24 cellular contexts compared by ENCODE assay signal in genomic region chr9:115086886-115087285, GRCh38.
"Had no signal": no experiment of that assay in that cellular context is flagged by ENCODE, and none has a peak within 500 bp of the region (broad histone marks: within the 10 kb centered on the region; RNA-seq: fewer than 3 reads in every experiment).

No MANE protein-coding gene starts in this region.

- DNase-seq: activated CD4-positive, alpha-beta T cell treated with anti-CD3 and anti-CD28 coated beads for 4 hours; activated CD4-positive, alpha-beta T cell treated with anti-CD3 and anti-CD28 coated beads, Interleukin-2, amount 50 U/mL, for 4 hours; activated CD8-positive, alpha-beta memory T cell treated with anti-CD3 and anti-CD28 coated beads for 24 hours; activated effector memory CD4-positive, alpha-beta T cell treated with Interleukin-2 at 50 U/mL for 16 hours; activated naive CD4-positive, alpha-beta T cell treated with Interleukin-2 at 50 U/mL for 16 hours; amniotic stem cell; brain microvascular endothelial cell; central memory CD4-positive, alpha-beta T cell; endodermal cell; glutamatergic neuron; left ventricle myocardium inferior; pancreas; psoas muscle; spleen; stimulated activated naive CD4-positive, alpha-beta T cell treated with Interleukin-2 at 50 U/mL for 16 hours; transverse colon had no signal

- H3K36me3 ChIP-seq: brain microvascular endothelial cell, left ventricle myocardium inferior, pancreas, right atrium auricular region, transverse colon had no signal

- H3K4me1 ChIP-seq: left ventricle myocardium inferior, pancreas, psoas muscle, right atrium auricular region, spleen, transverse colon had no signal

- H3K4me3 ChIP-seq: esophagus muscularis mucosa, left ventricle myocardium inferior, lung, pancreas, psoas muscle, right atrium auricular region, spleen, transverse colon had no signal

- H3K27ac ChIP-seq: brain microvascular endothelial cell, esophagus muscularis mucosa, left ventricle myocardium inferior, pancreas, psoas muscle, right atrium auricular region, spleen, VCaP had no signal

- H3K27me3 ChIP-seq: brain microvascular endothelial cell, esophagus muscularis mucosa, pancreas, right atrium auricular region, spleen, transverse colon had no signal

- H3K9me3 ChIP-seq: esophagus muscularis mucosa, left ventricle myocardium inferior, pancreas, psoas muscle, right atrium auricular region, spleen, transverse colon had no signal

- FAIRE-seq: astrocyte, frontal cortex, islet of Langerhans, pancreas, TTC549 had no signal
